In genomic region chr22:50443202-50443601, GRCh38 we compare ENCODE assay signal across 15 cellular contexts. TPM values are rescaled to one million over a fixed set of nuclear protein-coding genes. Genes with fewer than 3 reads are reported as not detected.
DNase-seq lines count a peak whose midpoint lies in the region; ATAC-seq, FAIRE-seq and TF ChIP-seq lines count a peak whose summit lies in the region.
"Had no signal": no experiment of that assay in that cellular context is flagged by ENCODE, and none has a peak within 500 bp of the region (broad histone marks: within the 10 kb centered on the region; RNA-seq: fewer than 3 reads in every experiment).

No MANE protein-coding gene starts in this region.

- H3K27me3 ChIP-seq in K562 (ENCODE audit: control insufficient read depth in 2 of 2, insufficient read depth in 2 of 2, low read length in 2 of 2), result no peaks in the 10 kb centered on the region
- H3K27me3 ChIP-seq in spleen (replicated peaks in 1 of 7), result no peaks in the 10 kb centered on the region
- H3K27me3 ChIP-seq: breast epithelium had no signal

- H3K4me3 Mint-ChIP-seq in T-helper 2 cell treated with Interferon-gamma antibody and Interleukin-4, amounts not matched to agents 5 μg/mL and 100 μg/mL, for 36 hours, result no peak overlapping the region
- no peak overlapping the region for H3K4me3 Mint-ChIP-seq in osteocyte (ENCODE audit: unreplicated experiment)

- no peaks in the 10 kb centered on the region for H3K27me3 Mint-ChIP-seq in T-helper 2 cell treated with Interferon-gamma antibody and Interleukin-4, amounts not matched to agents 5 μg/mL and 100 μg/mL, for 36 hours (ENCODE audit: low read depth)
- no peaks in the 10 kb centered on the region for H3K27me3 Mint-ChIP-seq in osteocyte (ENCODE audit: unreplicated experiment)

- H3K4me2 ChIP-seq in OCI-LY7 (ENCODE audit: low read length) (no peak overlapping the region), K562 (ENCODE audit: insufficient read depth, low read length) (no peak overlapping the region)

- FAIRE-seq in K562 (lab: Jason Lieb, UNC), result no peak
- FAIRE-seq: A204.1 had no signal

- POLR2A ChIA-PET in OCI-LY7 (lab: Charles Lee), result no interaction called here
- POLR2A ChIA-PET in K562 (lab: Yijun Ruan, JAX), result interaction anchor here (0.7 to 1.1 kb wide), 2 partner anchors 12 to 19 kb away, joined by 3 read pairs; no protein-coding TSS in a partner anchor

- H3K36me3 Mint-ChIP-seq in T-helper 2 cell treated with Interferon-gamma antibody and Interleukin-4, amounts not matched to agents 5 μg/mL and 100 μg/mL, for 36 hours (ENCODE audit: low read depth), result peaks cover 17% of the 10 kb centered on the region
- H3K36me3 Mint-ChIP-seq in osteocyte (ENCODE audit: unreplicated experiment), result peaks cover 10% of the 10 kb centered on the region

- no peak overlapping the region; a peak in 1 of 4 replicates for H3K9ac ChIP-seq in K562 (ENCODE audit: insufficient read depth in 1 of 2, low read depth in 2 of 2, low read length in 2 of 2)

- H3K27ac ChIP-seq in OCI-LY7 (ENCODE audit: low read depth, low read length, poor library complexity, severe bottlenecking) (no peak overlapping the region), K562 (ENCODE audit: extremely low read depth, low read depth, low read length) (no peak overlapping the region), spleen (peak overlapping the region in 3 of 8 donors; percentile 35 to 52 (median 46))

- TF ChIP-seq POLR2A in K562 (conservative IDR thresholded peaks at IDR 0.05), result no peak
- no peak for TF ChIP-seq POLR2A in spleen (IDR thresholded peaks at IDR 0.05)
- TF ChIP-seq POLR2A in GM18505 (IDR thresholded peaks at IDR 0.05; ENCODE audit: borderline replicate concordance, extremely low read depth, insufficient read depth, insufficient read length), result no peak

- H3K4me1 Mint-ChIP-seq in T-helper 2 cell treated with Interferon-gamma antibody and Interleukin-4, amounts not matched to agents 5 μg/mL and 100 μg/mL, for 36 hours (ENCODE audit: low read depth), result no peaks in the 10 kb centered on the region
- H3K4me1 Mint-ChIP-seq in osteocyte (ENCODE audit: unreplicated experiment), result peaks cover 21% of the 10 kb centered on the region

- CTCF ChIA-PET in OCI-LY7 (lab: Charles Lee; ENCODE audit: unreplicated experiment) (no interaction called here), K562 (lab: Yijun Ruan, JAX; ENCODE audit: low intra/inter-chr PET ratio) (no interaction called here)

- no peaks in the 10 kb centered on the region for H3K9me3 Mint-ChIP-seq in T-helper 2 cell treated with Interferon-gamma antibody and Interleukin-4, amounts not matched to agents 5 μg/mL and 100 μg/mL, for 36 hours
- no peaks in the 10 kb centered on the region for H3K9me3 Mint-ChIP-seq in osteocyte (ENCODE audit: unreplicated experiment)
- H3K9me3 Mint-ChIP-seq: activated T-helper 2 cell treated with anti-CD3 and anti-CD28 coated beads, Interferon-gamma antibody, Interleukin-2, Interleukin-4, amounts not matched to agents 10 μg/mL and 5 μg/mL and 100 μg/mL, durations not matched to agents 14 hours and 24 hours and 36 hours had no signal

- peak overlapping the region; percentile 28 for H3K27ac Mint-ChIP-seq in T-helper 2 cell treated with Interferon-gamma antibody and Interleukin-4, amounts not matched to agents 5 μg/mL and 100 μg/mL, for 36 hours
- peak overlapping the region; percentile 31 for H3K27ac Mint-ChIP-seq in osteocyte (ENCODE audit: unreplicated experiment)
- H3K27ac Mint-ChIP-seq: activated T-helper 2 cell treated with anti-CD3 and anti-CD28 coated beads, Interferon-gamma antibody, Interleukin-2, Interleukin-4, amounts not matched to agents 10 μg/mL and 5 μg/mL and 100 μg/mL, durations not matched to agents 14 hours and 24 hours and 36 hours had no signal

- no peaks in the 10 kb centered on the region for H4K20me1 ChIP-seq in OCI-LY7 (ENCODE audit: insufficient read depth, low read length)
- H4K20me1 ChIP-seq in K562 (replicated peaks; ENCODE audit: control insufficient read depth, insufficient read depth, low read length), result no peaks in the 10 kb centered on the region

- no peak for TF ChIP-seq RAD21 in K562 (CRISPR knock-in tag; conservative IDR thresholded peaks at IDR 0.05 in 1 of 2, IDR thresholded peaks at IDR 0.05 in 1 of 2)

- ATAC-seq in K562 (no peak), GM18505 (IDR thresholded peaks at IDR 0.05; ENCODE audit: unreplicated experiment) (no peak)
- ATAC-seq: activated CD4-positive, CD25-positive, alpha-beta regulatory T cell treated with anti-CD3 and anti-CD28 coated beads, Interleukin-2, amount 50 U/mL, for 24 hours; mucosa of descending colon had no signal

- no peak for TF ChIP-seq EP300 in K562 (IDR thresholded peaks at IDR 0.05; ENCODE audit: low read length)

- no peaks in the 10 kb centered on the region for H3K9me1 ChIP-seq in K562 (ENCODE audit: control insufficient read depth, insufficient read depth, low read length)

- H3K36me3 ChIP-seq in OCI-LY7 (ENCODE audit: insufficient read depth, low read length), result peaks cover 85% of the 10 kb centered on the region
- peaks cover 74% of the 10 kb centered on the region; the same call in 1 of the 3 replicates for H3K36me3 ChIP-seq in K562 (ENCODE audit: control insufficient read depth, insufficient read depth, low read length)
- H3K36me3 ChIP-seq in spleen, result peaks cover 0 to 100% (median 67%) of the 10 kb centered on the region in 6 donors
- H3K36me3 ChIP-seq: breast epithelium had no signal

- H3K4me3 ChIP-seq in OCI-LY7 (ENCODE audit: low read depth, low read length, poor library complexity, severe bottlenecking) (no peak overlapping the region), K562 (no peak overlapping the region), spleen (no peak overlapping the region)
- H3K4me3 ChIP-seq: breast epithelium, mucosa of descending colon had no signal

- H3K79me2 ChIP-seq in OCI-LY7 (ENCODE audit: insufficient read depth, low read depth, low read length), result no peaks in the 10 kb centered on the region
- no peaks in the 10 kb centered on the region for H3K79me2 ChIP-seq in K562 (ENCODE audit: control insufficient read depth, insufficient read depth, low read length)

- intact Hi-C loops in OCI-LY7 (cut with micrococcal nuclease; ENCODE audit: unreplicated experiment) (no loop called here), K562 (cut with micrococcal nuclease) (no loop called here), spleen (cut with DNase I; ENCODE audit: low total_unique reads) (no loop called here)

- WGBS in K562 (ENCODE audit: insufficient coverage, low coverage, missing lambda C conversion rate), result 89% methylated on average over 5 of the region's 15 CpGs
- 71 to 85% (median 77%) methylated on average over 9 to 15 of the region's 15 CpGs for WGBS in spleen, 5 donors

- in situ Hi-C loops in K562 (cut with MboI), result no loop called here

- H3K9me2 ChIP-seq in OCI-LY7 (ENCODE audit: insufficient read depth, low read length), result no peaks in the 10 kb centered on the region

- H2AFZ ChIP-seq in OCI-LY7 (ENCODE audit: low read length) (no peak overlapping the region), K562 (ENCODE audit: low read depth, low read length) (no peak overlapping the region)

- BruUV-seq in OCI-LY7 (replicated peaks; lab: Mats Ljungman, UMichigan) (TSS peak; percentile 74), K562 (replicated peaks; lab: Mats Ljungman, UMichigan) (no TSS peak)

- no peak for DNase-seq in T-helper 2 cell treated with Interferon-gamma antibody and Interleukin-4, amounts not matched to agents 5 μg/mL and 100 μg/mL, for 36 hours (ENCODE audit: low spot score)
- no peak for DNase-seq in T-helper 2 cell
- no peak for DNase-seq in OCI-LY7 (ENCODE audit: low spot score)
- DNase-seq in K562 (ENCODE audit: extremely low read depth in 1 of 4, low spot score in 3 of 4), result no peak
- no peak for DNase-seq in osteocyte (ENCODE audit: extremely low spot score, unreplicated experiment)
- DNase-seq in spleen, result no peak
- DNase-seq in stimulated activated naive CD4-positive, alpha-beta T cell (lab: John Stamatoyannopoulos, UW), result no peak
- DNase-seq: foreskin melanocyte, MM.1S had no signal

- H3K9me3 ChIP-seq in OCI-LY7 (ENCODE audit: low read length), result no peaks in the 10 kb centered on the region
- H3K9me3 ChIP-seq in K562 (replicated peaks; ENCODE audit: control insufficient read depth, insufficient read depth, low read depth, low read length), result no peaks in the 10 kb centered on the region
- no peaks in the 10 kb centered on the region for H3K9me3 ChIP-seq in spleen
- H3K9me3 ChIP-seq: breast epithelium, mucosa of descending colon had no signal

- TF ChIP-seq CTCF in OCI-LY7 (conservative IDR thresholded peaks at IDR 0.05; ENCODE audit: low read length), result no peak
- TF ChIP-seq CTCF in K562 (IDR thresholded peaks at IDR 0.05 in 2 of 3, conservative IDR thresholded peaks at IDR 0.05 in 1 of 3; ENCODE audit: insufficient read depth in 2 of 3, low read depth in 1 of 3, low read length in 3 of 3), result no peak
- no peak for TF ChIP-seq CTCF in osteocyte (IDR thresholded peaks at IDR 0.05)
- no peak for TF ChIP-seq CTCF in spleen (IDR thresholded peaks at IDR 0.05 in 8 of 11, conservative IDR thresholded peaks at IDR 0.05 in 3 of 11)

- H3K4me1 ChIP-seq in OCI-LY7 (ENCODE audit: insufficient read depth, low read length, poor library complexity, severe bottlenecking) (peaks cover 23% of the 10 kb centered on the region), K562 (replicated peaks in 1 of 2; ENCODE audit: control insufficient read depth in 2 of 2, insufficient read depth in 2 of 2, low read length in 2 of 2) (peaks cover 0 to 36% of the 10 kb centered on the region in 2 experiments; a peak in 2 of 5 replicates), spleen (peaks cover 0 to 45% (median 15%) of the 10 kb centered on the region in 6 donors)
- H3K4me1 ChIP-seq: breast epithelium had no signal

RNA-seq across cellular contexts. Expression of gene SBF1, which starts 31.6 kb away (rescaled TPM):
- total RNA-seq in OCI-LY7 (2014; rRNA removed; shearing (Covaris generic)), result 134 and 177 TPM in 2 replicates
- total RNA-seq in OCI-LY7 (2022) (160 and 181 TPM in 2 replicates), K562 (2014; rRNA removed) (26.9 and 36.8 TPM in 2 replicates), K562 (2014; rRNA removed; fragmentation: Illumina TruSeq; extraction: Trizol) (2.9 and 5.3 TPM in 2 replicates), K562 (2015; rRNA removed; fragmentation: Illumina TruSeq; extraction: Trizol) (14.9 and 16.1 TPM in 2 replicates), K562 (2021) (47.3 and 50.4 TPM in 2 replicates), osteocyte (96.5 and 110 TPM in 2 replicates), spleen (10 to 100 TPM; 65.2 to 96.9 (median 78.9) TPM)
- 101 and 307 TPM in 2 replicates for total RNA-seq in K562 (2011; cell fraction: chromatin; rRNA removed; ENCODE audit: low replicate concordance)
- 152 and 193 TPM in 2 replicates for total RNA-seq in K562 (2011; cell fraction: nucleolus; rRNA removed)
- 127 and 140 TPM in 2 replicates for total RNA-seq in K562 (2011; cell fraction: nucleoplasm; rRNA removed)
- polyA plus RNA-seq in K562 (2011; rRNA removed) (11.4 and 16.7 TPM in 2 replicates), K562 (2014; fragmentation: Illumina TruSeq; extraction: Trizol) (6.7 and 15.5 TPM in 2 replicates), K562 (2014; fragmentation: Nextera tagmentation; extraction: Ambion mirVana) (under 1 TPM; 0.44 to 0.55 TPM), K562 (2014; rRNA removed) (22.3 and 24.3 TPM in 2 replicates), spleen (10 to 100 TPM; 35.7 to 63.3 (median 36.8) TPM)
- 15.1 and 27.2 TPM in 2 replicates for polyA plus RNA-seq in K562 (2011; cell fraction: cytosol; rRNA removed)
- polyA plus RNA-seq in K562 (2011; cell fraction: nucleus; rRNA removed), result 117 and 136 TPM in 2 replicates
- 21.3 and 38.3 TPM in 2 replicates for polyA plus RNA-seq in K562 (2012)
- 9.9 and 19.7 TPM in 2 replicates for polyA minus RNA-seq in K562 (2011; rRNA and poly(A)+ RNA removed)
- 27.2 and 27.4 TPM in 2 replicates for polyA minus RNA-seq in K562 (2011; cell fraction: cytosol; rRNA and poly(A)+ RNA removed)
- polyA minus RNA-seq in K562 (2011; cell fraction: nucleus; rRNA and poly(A)+ RNA removed), result 51.2 and 58.9 TPM in 2 replicates

RNA-seq across cellular contexts. Expression of gene ADM2, which starts 38.1 kb away (rescaled TPM):
- total RNA-seq in OCI-LY7 (2014; rRNA removed; shearing (Covaris generic)), result 2.7 and 4.3 TPM in 2 replicates
- 7.0 and 7.9 TPM in 2 replicates for total RNA-seq in OCI-LY7 (2022)
- 2.7 and 6.7 TPM in 2 replicates for total RNA-seq in K562 (2011; cell fraction: chromatin; rRNA removed; ENCODE audit: low replicate concordance)
- 7.2 and 7.8 TPM in 2 replicates for total RNA-seq in K562 (2011; cell fraction: nucleolus; rRNA removed)
- total RNA-seq in K562 (2011; cell fraction: nucleoplasm; rRNA removed), result 3.7 and 4.7 TPM in 2 replicates
- 1.5 and 1.8 TPM in 2 replicates for total RNA-seq in K562 (2014; rRNA removed)
- 0.33 and 0.41 TPM in 2 replicates for total RNA-seq in K562 (2014; rRNA removed; fragmentation: Illumina TruSeq; extraction: Trizol)
- total RNA-seq in K562 (2015; rRNA removed; fragmentation: Illumina TruSeq; extraction: Trizol), result 0.08 and 0.11 TPM in 2 replicates
- 3.4 and 5.1 TPM in 2 replicates for total RNA-seq in K562 (2021)
- 0.38 and 1.1 TPM in 2 replicates for polyA plus RNA-seq in K562 (2011; rRNA removed)
- polyA plus RNA-seq in K562 (2011; cell fraction: cytosol; rRNA removed), result 0.69 and 0.74 TPM in 2 replicates
- polyA plus RNA-seq in K562 (2011; cell fraction: nucleus; rRNA removed), result 1.0 and 1.2 TPM in 2 replicates
- 1.1 and 19.5 TPM in 2 replicates for polyA plus RNA-seq in K562 (2012)
- polyA plus RNA-seq in K562 (2014; fragmentation: Illumina TruSeq; extraction: Trizol), result 1.7 and 2.9 TPM in 2 replicates
- polyA plus RNA-seq in K562 (2014; fragmentation: Nextera tagmentation; extraction: Ambion mirVana), result under 1 TPM; 0.22 to 0.31 TPM
- 1.3 and 2.2 TPM in 2 replicates for polyA plus RNA-seq in K562 (2014; rRNA removed)
- 0.39 and 0.60 TPM in 2 replicates for polyA minus RNA-seq in K562 (2011; rRNA and poly(A)+ RNA removed)
- 0.48 and 1.1 TPM in 2 replicates for polyA minus RNA-seq in K562 (2011; cell fraction: cytosol; rRNA and poly(A)+ RNA removed)
- polyA minus RNA-seq in K562 (2011; cell fraction: nucleus; rRNA and poly(A)+ RNA removed), result 1.5 and 2.6 TPM in 2 replicates
- total RNA-seq in osteocyte, result 20.6 and 21.1 TPM in 2 replicates
- total RNA-seq in spleen, result 1 to 10 TPM; 1.2 to 3.5 (median 2.6) TPM
- 1 to 10 TPM in 2 of 3 donors, under 1 TPM in 1; 0.74 to 2.1 (median 1.3) TPM for polyA plus RNA-seq in spleen

RNA-seq across cellular contexts. Expression of gene MIOX, which starts 43.5 kb away (rescaled TPM):
- total RNA-seq in OCI-LY7 (2014; rRNA removed; shearing (Covaris generic)), result not detected in 2 replicates
- total RNA-seq in OCI-LY7 (2022) (0.53 and 0.74 TPM in 2 replicates), K562 (2014; rRNA removed) (not detected in 2 replicates), K562 (2014; rRNA removed; fragmentation: Illumina TruSeq; extraction: Trizol) (not detected in 2 replicates), K562 (2015; rRNA removed; fragmentation: Illumina TruSeq; extraction: Trizol) (not detected in 2 replicates), K562 (2021) (not detected in 2 replicates), osteocyte (0.76 and 1.5 TPM in 2 replicates), spleen (1 to 10 TPM in 1 of 7 donors, not detected in 6; 2.2 TPM)
- total RNA-seq in K562 (2011; cell fraction: chromatin; rRNA removed; ENCODE audit: low replicate concordance), result 0.46 TPM in 1 of 2 replicates, not detected in the other
- 0.39 TPM in 1 of 2 replicates, not detected in the other for total RNA-seq in K562 (2011; cell fraction: nucleolus; rRNA removed)
- 0.59 TPM in 1 of 2 replicates, not detected in the other for total RNA-seq in K562 (2011; cell fraction: nucleoplasm; rRNA removed)
- polyA plus RNA-seq in K562 (2011; rRNA removed) (0.08 TPM in 2 replicates), K562 (2014; fragmentation: Illumina TruSeq; extraction: Trizol) (not detected in 2 replicates), K562 (2014; fragmentation: Nextera tagmentation; extraction: Ambion mirVana) (not detected), K562 (2014; rRNA removed) (not detected in 2 replicates), spleen (under 1 TPM; 0.24 to 0.26 (median 0.26) TPM)
- 0.10 TPM in 1 of 2 replicates, not detected in the other for polyA plus RNA-seq in K562 (2011; cell fraction: cytosol; rRNA removed)
- 0.35 and 0.81 TPM in 2 replicates for polyA plus RNA-seq in K562 (2011; cell fraction: nucleus; rRNA removed)
- polyA plus RNA-seq in K562 (2012), result 0.04 and 0.80 TPM in 2 replicates
- polyA minus RNA-seq in K562 (2011; rRNA and poly(A)+ RNA removed), result not detected in 2 replicates
- polyA minus RNA-seq in K562 (2011; cell fraction: cytosol; rRNA and poly(A)+ RNA removed), result not detected in 2 replicates
- polyA minus RNA-seq in K562 (2011; cell fraction: nucleus; rRNA and poly(A)+ RNA removed), result not detected in 2 replicates
- total RNA-seq: activated T-helper 2 cell treated with anti-CD3 and anti-CD28 coated beads, Interferon-gamma antibody, Interleukin-2, Interleukin-4, amounts not matched to agents 10 μg/mL and 5 μg/mL and 100 μg/mL, durations not matched to agents 14 hours and 24 hours and 36 hours; breast epithelium; mucosa of descending colon had no signal
